ENCODE assay signal across 13 cellular contexts in the genomic region with DNA sequence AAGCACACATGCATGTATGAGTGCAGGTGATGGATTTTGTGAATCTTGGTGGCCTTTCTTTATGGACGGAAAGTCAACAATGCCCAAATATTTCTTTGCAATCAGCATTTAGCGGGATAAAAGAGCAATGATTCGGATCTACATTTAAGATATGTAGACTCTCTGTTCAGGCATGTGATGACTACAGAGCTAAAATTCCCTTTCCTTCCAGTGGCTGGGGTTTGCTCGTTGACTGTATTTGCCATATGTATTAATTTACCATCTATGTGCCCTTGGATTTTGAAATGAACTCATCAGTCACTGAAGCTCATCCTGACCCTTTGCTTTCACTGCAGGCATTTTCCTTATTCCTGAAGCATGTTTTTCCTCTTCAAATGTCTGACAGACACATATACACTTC. TPM values are rescaled to one million over a fixed set of nuclear protein-coding genes. Genes with fewer than 3 reads are reported as not detected.
DNase-seq lines count a peak whose midpoint lies in the region; ATAC-seq, FAIRE-seq and TF ChIP-seq lines count a peak whose summit lies in the region.
"Had no signal": no experiment of that assay in that cellular context is flagged by ENCODE, and none has a peak within 500 bp of the region (broad histone marks: within the 10 kb centered on the region; RNA-seq: fewer than 3 reads in every experiment).

No MANE protein-coding gene starts in this region.

- DNase-seq in EL, result peak; percentile 67
- DNase-seq in astrocyte (ENCODE audit: low read depth), result no peak
- peak; percentile 41 for DNase-seq in fibroblast of the aortic adventitia (ENCODE audit: low read depth)
- DNase-seq in stomach, result no peak
- no peak for DNase-seq in foreskin melanocyte
- DNase-seq in NCI-H345 treated with DMSO at 0.1 percent for 48 hours (lab: John Stamatoyannopoulos, UW; ENCODE audit: unreplicated experiment), result no peak
- DNase-seq: activated T-cell treated with anti-CD3 and anti-CD28 coated beads for 4 hours, spleen had no signal

- no peaks in the 10 kb centered on the region for H3K9me3 ChIP-seq in astrocyte (ENCODE audit: insufficient read depth, low read depth, low read length)
- H3K9me3 ChIP-seq in stomach, result no peaks in the 10 kb centered on the region
- H3K9me3 ChIP-seq: spleen had no signal

- WGBS in stomach, 5 donors, result 64 to 74% (median 69%) methylated on average over 4 of the region's 4 CpGs

- peak overlapping the region; percentile 87 for H3K4me2 ChIP-seq in astrocyte (ENCODE audit: low read length)

- ATAC-seq in GM18868 (IDR thresholded peaks at IDR 0.05; ENCODE audit: unreplicated experiment), result no peak
- no peak for ATAC-seq in HG03571 (IDR thresholded peaks at IDR 0.05; ENCODE audit: unreplicated experiment)
- ATAC-seq: activated CD4-positive, CD25-positive, alpha-beta regulatory T cell treated with anti-CD3 and anti-CD28 coated beads, Interleukin-2, amount 50 U/mL, for 24 hours had no signal

- no peak for TF ChIP-seq POLR2A in stomach (IDR thresholded peaks at IDR 0.05)

- H3K27ac Mint-ChIP-seq in astrocyte (ENCODE audit: unreplicated experiment), result no peak overlapping the region

- H2AFZ ChIP-seq in astrocyte (ENCODE audit: low read depth, low read length), result no peak overlapping the region

- peaks cover 71% of the 10 kb centered on the region for H4K20me1 ChIP-seq in astrocyte (ENCODE audit: insufficient read depth, low read length)

- no peak for TF ChIP-seq CTCF in astrocyte (IDR thresholded peaks at IDR 0.05; ENCODE audit: insufficient read depth, low read depth, low read length)
- no peak for TF ChIP-seq CTCF in fibroblast of the aortic adventitia (IDR thresholded peaks at IDR 0.05; ENCODE audit: insufficient read depth, low read length)
- no peak for TF ChIP-seq CTCF in stomach (IDR thresholded peaks at IDR 0.05)

- peaks cover 1% of the 10 kb centered on the region for H3K9me3 Mint-ChIP-seq in astrocyte (ENCODE audit: unreplicated experiment)

- H3K9ac ChIP-seq in astrocyte (ENCODE audit: low read length), result peak overlapping the region; percentile 96

- H3K27ac ChIP-seq in astrocyte (ENCODE audit: low read depth, low read length) (peak overlapping the region; percentile 95), stomach (peak overlapping the region in 4 of 5 donors; percentile 71 to 88 (median 76))
- H3K27ac ChIP-seq: HL-60 had no signal

- H3K27me3 ChIP-seq in astrocyte (ENCODE audit: insufficient read depth, low read length) (no peaks in the 10 kb centered on the region), stomach (peaks cover 0 to 50% (median 12%) of the 10 kb centered on the region in 3 donors)

- peaks cover 62% of the 10 kb centered on the region for H3K4me1 ChIP-seq in astrocyte (ENCODE audit: insufficient read depth, low read length)
- H3K4me1 ChIP-seq in stomach, result peaks cover 0 to 12% (median 4%) of the 10 kb centered on the region in 4 donors

- H3K79me2 ChIP-seq in astrocyte (ENCODE audit: insufficient read depth, low read length), result peaks cover 99% of the 10 kb centered on the region

- H3K4me1 Mint-ChIP-seq in astrocyte (ENCODE audit: low read depth, unreplicated experiment), result peaks cover 21% of the 10 kb centered on the region

- H3K36me3 ChIP-seq in astrocyte (ENCODE audit: insufficient read depth, low read length) (peaks cover 36% of the 10 kb centered on the region), stomach (no peaks in the 10 kb centered on the region)
- H3K36me3 ChIP-seq: spleen had no signal

- H3K4me3 ChIP-seq in astrocyte (ENCODE audit: insufficient read depth, low read depth, low read length), result peak overlapping the region; percentile 87
- H3K4me3 ChIP-seq in fibroblast of the aortic adventitia (ENCODE audit: low read depth, low read length), result peak overlapping the region; percentile 64
- H3K4me3 ChIP-seq in stomach, result no peak overlapping the region

- FAIRE-seq in astrocyte (lab: Jason Lieb, UNC), result no peak

- H3K4me3 Mint-ChIP-seq in astrocyte (ENCODE audit: unreplicated experiment), result no peak overlapping the region

- TF ChIP-seq EP300 in stomach (IDR thresholded peaks at IDR 0.05), result no peak

- no peaks in the 10 kb centered on the region for H3K36me3 Mint-ChIP-seq in astrocyte (ENCODE audit: low read depth, unreplicated experiment)

- intact Hi-C loops in stomach (cut with DNase I; ENCODE audit: low total_unique reads), result no loop called here

- H3K27me3 Mint-ChIP-seq in astrocyte (ENCODE audit: low read depth, unreplicated experiment), result no peaks in the 10 kb centered on the region

RNA-seq across cellular contexts. Expression of a gene that starts 13.6 kb away (rescaled TPM):
- total RNA-seq in astrocyte (1.1 and 1.2 TPM in 2 replicates), fibroblast of the aortic adventitia (ENCODE audit: low replicate concordance) (2.1 and 30.6 TPM in 2 replicates), stomach (1 to 10 TPM in 1 of 5 donors, not detected in 4; 3.1 TPM)
- not detected for polyA plus RNA-seq in stomach
- polyA plus RNA-seq: adipose tissue, spleen had no signal

Comparison
In these comparisons a context has a peak if more than half of its experiments do, and no peak if none do; other contexts are left out.
1. DNase-seq: peak in EL (single experiment) and fibroblast of the aortic adventitia (single experiment); none in astrocyte (single experiment), stomach (single experiment), foreskin melanocyte (single experiment) and NCI-H345 treated with DMSO at 0.1 percent for 48 hours (single experiment).
2. H3K4me3 ChIP-seq: peak in astrocyte (single experiment) and fibroblast of the aortic adventitia (single experiment); none in stomach (0 of 4).